In genomic region chr10:21894648-21895342, GRCh38 we compare ENCODE assay signal across 24 cellular contexts.
DNase-seq lines count a peak whose midpoint lies in the region; ATAC-seq, FAIRE-seq and TF ChIP-seq lines count a peak whose summit lies in the region.
"Had no signal": no experiment of that assay in that cellular context is flagged by ENCODE, and none has a peak within 500 bp of the region (broad histone marks: within the 10 kb centered on the region; RNA-seq: fewer than 3 reads in every experiment).

No MANE protein-coding gene starts in this region.

- H3K4me1 Mint-ChIP-seq in mesothelial cell of epicardium, result no peaks in the 10 kb centered on the region

- H3K79me1 ChIP-seq in mesenchymal stem cell (replicated peaks; ENCODE audit: low read length, poor library complexity, severe bottlenecking), result peaks cover 8% of the 10 kb centered on the region

- no peak overlapping the region for H3K4ac ChIP-seq in mesenchymal stem cell (ENCODE audit: low read depth in 1 of 2, low read length in 2 of 2)

- no peak overlapping the region for H2BK12ac ChIP-seq in mesenchymal stem cell (ENCODE audit: low read length in 2 of 2)

- no peak overlapping the region for H2AFZ ChIP-seq in mesenchymal stem cell (ENCODE audit: low read depth, low read length)

- peak overlapping the region; percentile 28 for H4K8ac ChIP-seq in mesenchymal stem cell (ENCODE audit: low read length)

- TF ChIP-seq POLR2A in GM12891 (IDR thresholded peaks at IDR 0.05; ENCODE audit: low read depth, low read length), result no peak

- no peak overlapping the region for H3K27ac Mint-ChIP-seq in mesothelial cell of epicardium

- H3K27me3 ChIP-seq in mesenchymal stem cell (ENCODE audit: control insufficient read depth in 1 of 2, insufficient read depth in 1 of 2, low read length in 2 of 2), result no peaks in the 10 kb centered on the region

- peaks cover 11 to 19% of the 10 kb centered on the region in 2 experiments for H3K36me3 ChIP-seq in mesenchymal stem cell (ENCODE audit: control insufficient read depth in 1 of 2, insufficient read depth in 2 of 2, low read depth in 1 of 2, low read length in 2 of 2)

- peak; percentile 20 for FAIRE-seq in GM12891 (lab: Jason Lieb, UNC)
- FAIRE-seq: HepG2 had no signal

- ATAC-seq in GM19351 (IDR thresholded peaks at IDR 0.05; ENCODE audit: unreplicated experiment), result peak; percentile 64
- peak; percentile 63 for ATAC-seq in HG02870 (IDR thresholded peaks at IDR 0.05; ENCODE audit: unreplicated experiment)
- ATAC-seq: HepG2, PC-3 had no signal

- no peak overlapping the region for H3K23ac ChIP-seq in mesenchymal stem cell (ENCODE audit: low read length in 2 of 2)

- no peaks in the 10 kb centered on the region for H3K27me3 Mint-ChIP-seq in mesothelial cell of epicardium (ENCODE audit: low read depth)
- H3K27me3 Mint-ChIP-seq: CD4-positive, CD25-positive, alpha-beta regulatory T cell had no signal

- no peak for DNase-seq in GM12891 (ENCODE audit: insufficient read length, low spot score)
- no peak for DNase-seq in mesenchymal stem cell
- no peak for DNase-seq in mesothelial cell of epicardium (ENCODE audit: low spot score in 2 of 2, unreplicated experiment in 2 of 2)
- no peak for DNase-seq in hypothalamus (lab: John Stamatoyannopoulos, UW)
- DNase-seq in G401 (ENCODE audit: low spot score), result no peak
- no peak for DNase-seq in NOMO-1 (lab: John Stamatoyannopoulos, UW; ENCODE audit: unreplicated experiment in 2 of 2)
- DNase-seq: CD4-positive, CD25-positive, alpha-beta regulatory T cell; EL; HCEC 1CT; KBM-7; MM.1S; NCI-H1048; NCI-H1436; NCI-H2029; NCI-H2227 treated with DMSO at 0.1 percent for 48 hours; NCI-H510A treated with DMSO at 0.1 percent for 48 hours; NCI-H774; PC-3; Right ventricle myocardium superior; T-helper 9 cell had no signal

- peaks cover 34% of the 10 kb centered on the region for H3K36me3 Mint-ChIP-seq in mesothelial cell of epicardium

- no peak overlapping the region for H4K91ac ChIP-seq in mesenchymal stem cell (ENCODE audit: low read length)

- H2AK5ac ChIP-seq in mesenchymal stem cell (ENCODE audit: low read length, severe bottlenecking), result no peak overlapping the region

- H3K27ac ChIP-seq in mesenchymal stem cell (ENCODE audit: low read length, poor library complexity, severe bottlenecking), result no peak overlapping the region
- H3K27ac ChIP-seq: HL-60 had no signal

- peaks cover 26% of the 10 kb centered on the region for H3K9me3 Mint-ChIP-seq in mesothelial cell of epicardium

- no peak overlapping the region for H2BK120ac ChIP-seq in mesenchymal stem cell (ENCODE audit: low read depth, low read length)

- H3K4me1 ChIP-seq in mesenchymal stem cell (ENCODE audit: control insufficient read depth, insufficient read depth, low read depth, low read length), result no peaks in the 10 kb centered on the region

- TF ChIP-seq CTCF in mesothelial cell of epicardium (IDR thresholded peaks at IDR 0.05; ENCODE audit: unreplicated experiment), result no peak

- H3K4me3 Mint-ChIP-seq in mesothelial cell of epicardium, result no peak overlapping the region
- H3K4me3 Mint-ChIP-seq: CD4-positive, CD25-positive, alpha-beta regulatory T cell had no signal

- H3K4me3 ChIP-seq in mesenchymal stem cell (ENCODE audit: insufficient read depth in 1 of 2, low read depth in 1 of 2, low read length in 2 of 2), result no peak overlapping the region

- H3K18ac ChIP-seq in mesenchymal stem cell (ENCODE audit: low read depth in 1 of 2, low read length in 2 of 2), result no peak overlapping the region

- in situ Hi-C loops in G401 (cut with HindIII; ENCODE audit: low sequenced_read_pairs), result no loop called here

- H3K4me2 ChIP-seq in mesenchymal stem cell (ENCODE audit: low read length, poor library complexity, severe bottlenecking), result no peak overlapping the region

- WGBS in mesenchymal stem cell, result 91% methylated on average over 4 of the region's 4 CpGs

- H3K14ac ChIP-seq in mesenchymal stem cell (ENCODE audit: low read length in 2 of 2), result no peak overlapping the region

- no peak overlapping the region for H2BK5ac ChIP-seq in mesenchymal stem cell (ENCODE audit: low read depth, low read length, poor library complexity, severe bottlenecking)

- no peak overlapping the region for H3K9ac ChIP-seq in mesenchymal stem cell (ENCODE audit: low read length)

- H3K9me3 ChIP-seq in mesenchymal stem cell (ENCODE audit: control insufficient read depth, low read length), result peaks cover 53% of the 10 kb centered on the region

- H2BK15ac ChIP-seq in mesenchymal stem cell (ENCODE audit: low read depth, poor library complexity, severe bottlenecking), result no peak overlapping the region

TF ChIP-seq in GM12891, 5 proteins besides CTCF, POLR2A, EP300 and RAD21:
- TF ChIP-seq POU2F2 (IDR thresholded peaks at IDR 0.05; ENCODE audit: low read depth, low read length) (no peak), SPI1 (IDR thresholded peaks at IDR 0.05; ENCODE audit: low read depth, low read length) (no peak), PAX5 (IDR thresholded peaks at IDR 0.05; ENCODE audit: insufficient read depth, low read length, severe bottlenecking) (no peak), POLR2AphosphoS5 (IDR thresholded peaks at IDR 0.05; ENCODE audit: low read depth, low read length) (no peak), TAF1 (IDR thresholded peaks at IDR 0.05; ENCODE audit: low read depth, low read length) (no peak)
